In the genomic region with DNA sequence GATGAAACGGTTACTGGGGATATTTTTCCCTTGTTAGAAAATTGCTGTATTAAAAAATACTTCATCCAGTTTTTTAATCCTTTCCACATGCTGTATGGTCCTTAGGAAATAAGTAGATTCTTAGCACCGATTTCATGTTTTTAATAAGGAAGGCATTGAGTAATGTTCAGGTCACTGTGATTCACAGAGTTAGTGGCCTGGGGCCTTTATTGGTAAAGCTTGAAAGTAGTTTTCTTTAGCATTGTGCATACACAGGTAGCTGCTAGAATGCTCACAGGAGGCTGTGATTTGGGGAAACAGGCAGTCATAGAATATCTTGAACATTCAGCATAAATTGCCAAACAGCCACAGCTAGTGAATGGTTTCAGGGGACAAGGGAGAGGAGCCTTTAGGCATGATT, we compare ENCODE assay signal across 11 cellular contexts.
A peak's percentile ranks its signal among the peaks of the same experiment; 100 is the strongest.
DNase-seq lines count a peak whose midpoint lies in the region; ATAC-seq and TF ChIP-seq lines count a peak whose summit lies in the region.
"Had no signal": no experiment of that assay in that cellular context is flagged by ENCODE, and none has a peak within 500 bp of the region (broad histone marks: within the 10 kb centered on the region; RNA-seq: fewer than 3 reads in every experiment).

No MANE protein-coding gene starts in this region.

- H3K36me3 Mint-ChIP-seq in HFFc6 (ENCODE audit: low read depth) = peaks cover 42% of the 10 kb centered on the region
- peaks cover 25% of the 10 kb centered on the region for H3K36me3 Mint-ChIP-seq in WTC11

- peak; percentile 54 for DNase-seq in HFFc6
- no peak for DNase-seq in WTC11 (ENCODE audit: low spot score)
- peak; percentile 47 for DNase-seq in fibroblast of the aortic adventitia (ENCODE audit: low read depth)
- DNase-seq in T1000 (lab: John Stamatoyannopoulos, UW) = no peak
- DNase-seq in medulla oblongata (ENCODE audit: extremely low spot score) = no peak
- DNase-seq in NAMALWA (ENCODE audit: low spot score) = no peak
- DNase-seq: H7, mucosa of descending colon, NCI-H1694 had no signal

- H3K4me1 ChIP-seq in skeletal muscle satellite cell (ENCODE audit: control insufficient read depth, insufficient read depth, low read length) = peaks cover 36% of the 10 kb centered on the region

- H3K9me3 ChIP-seq in skeletal muscle satellite cell (replicated peaks; ENCODE audit: low read length) = no peaks in the 10 kb centered on the region
- H3K9me3 ChIP-seq: mucosa of descending colon had no signal

- H3K27me3 Mint-ChIP-seq in HFFc6 (ENCODE audit: insufficient read depth) (no peaks in the 10 kb centered on the region), WTC11 (ENCODE audit: low read depth) (no peaks in the 10 kb centered on the region)

- H3K9ac ChIP-seq in skeletal muscle satellite cell (ENCODE audit: low read depth, low read length) = peak overlapping the region; percentile 9

- TF ChIP-seq CTCF in HFFc6 (IDR thresholded peaks at IDR 0.05) (no peak), WTC11 (IDR thresholded peaks at IDR 0.05) (no peak), fibroblast of the aortic adventitia (IDR thresholded peaks at IDR 0.05; ENCODE audit: insufficient read depth, low read length) (no peak)

- peak overlapping the region; percentile 41 for H3K4me2 ChIP-seq in skeletal muscle satellite cell (ENCODE audit: low read length)

- no peak overlapping the region for H3K4me3 ChIP-seq in fibroblast of the aortic adventitia (ENCODE audit: low read depth, low read length)
- no peak overlapping the region for H3K4me3 ChIP-seq in skeletal muscle satellite cell (ENCODE audit: low read length)
- H3K4me3 ChIP-seq: cardiac muscle cell, mucosa of descending colon had no signal

- CTCF ChIA-PET in WTC11 (lab: Charles Lee) = interaction anchor here (1.9 kb wide), 1 partner anchor 27 kb away, joined by 5 read pairs; no protein-coding TSS in a partner anchor

- H3K27me3 ChIP-seq in skeletal muscle satellite cell (ENCODE audit: control insufficient read depth, insufficient read depth, low read length) = no peaks in the 10 kb centered on the region
- H3K27me3 ChIP-seq: cardiac muscle cell had no signal

- peak overlapping the region; percentile 67 for H3K27ac Mint-ChIP-seq in HFFc6
- H3K27ac Mint-ChIP-seq in WTC11 = peak overlapping the region; percentile 6; the same call in 1 of the 2 replicates

- ATAC-seq in WTC11 = no peak
- ATAC-seq: mucosa of descending colon had no signal

- H3K36me3 ChIP-seq in skeletal muscle satellite cell (ENCODE audit: insufficient read depth, low read length) = peaks cover 31% of the 10 kb centered on the region

- H3K4me1 Mint-ChIP-seq in HFFc6 (ENCODE audit: low read depth) (peaks cover 74% of the 10 kb centered on the region), WTC11 (peaks cover 42% of the 10 kb centered on the region)

- H3K4me3 Mint-ChIP-seq in HFFc6 (peak overlapping the region; percentile 67), WTC11 (no peak overlapping the region)

- POLR2A ChIA-PET in WTC11 (lab: Charles Lee) = no interaction called here

- H3K9me3 Mint-ChIP-seq in HFFc6 = no peaks in the 10 kb centered on the region
- H3K9me3 Mint-ChIP-seq in WTC11 = no peaks in the 10 kb centered on the region

TF ChIP-seq in WTC11, 78 proteins besides CTCF, POLR2A, EP300 and RAD21:
- TF ChIP-seq NFYB (CRISPR knock-in tag; conservative IDR thresholded peaks at IDR 0.05; ENCODE audit: low read depth) (no peak), FOXK1 (CRISPR knock-in tag; IDR thresholded peaks at IDR 0.05) (no peak), RORB (CRISPR knock-in tag; IDR thresholded peaks at IDR 0.05) (no peak), CREM (CRISPR knock-in tag; IDR thresholded peaks at IDR 0.05) (no peak), ZBTB21 (CRISPR knock-in tag; IDR thresholded peaks at IDR 0.05; ENCODE audit: borderline replicate concordance) (no peak), FOXJ3 (CRISPR knock-in tag; IDR thresholded peaks at IDR 0.05; ENCODE audit: borderline replicate concordance) (no peak), PRRX2 (CRISPR knock-in tag; IDR thresholded peaks at IDR 0.05) (no peak), CBFB (CRISPR knock-in tag; IDR thresholded peaks at IDR 0.05; ENCODE audit: low read depth) (no peak), TP53 (CRISPR knock-in tag; IDR thresholded peaks at IDR 0.05) (no peak), SMAD4 (CRISPR knock-in tag; IDR thresholded peaks at IDR 0.05) (no peak)
- TF ChIP-seq, protein P1, sequence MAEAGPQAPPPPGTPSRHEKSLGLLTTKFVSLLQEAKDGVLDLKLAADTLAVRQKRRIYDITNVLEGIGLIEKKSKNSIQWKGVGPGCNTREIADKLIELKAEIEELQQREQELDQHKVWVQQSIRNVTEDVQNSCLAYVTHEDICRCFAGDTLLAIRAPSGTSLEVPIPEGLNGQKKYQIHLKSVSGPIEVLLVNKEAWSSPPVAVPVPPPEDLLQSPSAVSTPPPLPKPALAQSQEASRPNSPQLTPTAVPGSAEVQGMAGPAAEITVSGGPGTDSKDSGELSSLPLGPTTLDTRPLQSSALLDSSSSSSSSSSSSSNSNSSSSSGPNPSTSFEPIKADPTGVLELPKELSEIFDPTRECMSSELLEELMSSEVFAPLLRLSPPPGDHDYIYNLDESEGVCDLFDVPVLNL (CRISPR knock-in tag; IDR thresholded peaks at IDR 0.05; ENCODE audit: borderline replicate concordance, low read depth) = no peak
- TF ChIP-seq, protein P2, sequence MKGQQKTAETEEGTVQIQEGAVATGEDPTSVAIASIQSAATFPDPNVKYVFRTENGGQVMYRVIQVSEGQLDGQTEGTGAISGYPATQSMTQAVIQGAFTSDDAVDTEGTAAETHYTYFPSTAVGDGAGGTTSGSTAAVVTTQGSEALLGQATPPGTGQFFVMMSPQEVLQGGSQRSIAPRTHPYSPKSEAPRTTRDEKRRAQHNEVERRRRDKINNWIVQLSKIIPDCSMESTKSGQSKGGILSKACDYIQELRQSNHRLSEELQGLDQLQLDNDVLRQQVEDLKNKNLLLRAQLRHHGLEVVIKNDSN (CRISPR knock-in tag; IDR thresholded peaks at IDR 0.05) = no peak

Comparison
In these comparisons a context has a peak if more than half of its experiments do, and no peak if none do; other contexts are left out.
1. DNase-seq: peak in HFFc6 (single experiment) and fibroblast of the aortic adventitia (single experiment); none in WTC11 (single experiment), T1000 (single experiment), medulla oblongata (single experiment) and NAMALWA (single experiment).